1 cellular context compared by ENCODE assay signal in the genomic region with DNA sequence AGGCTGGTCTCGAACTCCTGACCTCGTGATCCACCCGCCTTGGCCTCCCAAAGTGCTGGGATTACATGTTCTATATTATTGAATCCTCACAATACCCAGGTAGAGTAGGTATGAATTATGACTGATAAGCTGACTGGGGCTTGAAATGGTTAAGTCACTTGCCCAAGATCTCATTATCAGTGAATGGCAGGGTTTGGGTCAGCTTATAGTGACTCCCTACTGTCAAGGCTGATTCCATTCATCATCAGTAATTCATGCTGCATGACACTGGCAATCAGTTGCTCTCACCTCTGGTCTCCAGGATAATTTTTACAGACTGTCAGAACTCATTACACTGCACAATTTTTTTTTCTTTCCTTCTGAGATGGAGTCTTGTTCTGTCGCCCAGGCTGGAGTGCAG.
TF ChIP-seq lines count a peak whose summit lies in the region.

No MANE protein-coding gene starts in this region.

TF ChIP-seq in K562, 482 proteins besides CTCF, POLR2A, EP300 and RAD21 (continued from another document and continues in another):
- TF ChIP-seq FIP1L1 (IDR thresholded peaks at IDR 0.05; ENCODE audit: low read depth, low read length, poor library complexity, severe bottlenecking) = no peak
- no peak for TF ChIP-seq SREBF2 (CRISPR knock-in tag; IDR thresholded peaks at IDR 0.05)
- TF ChIP-seq, protein P1, sequence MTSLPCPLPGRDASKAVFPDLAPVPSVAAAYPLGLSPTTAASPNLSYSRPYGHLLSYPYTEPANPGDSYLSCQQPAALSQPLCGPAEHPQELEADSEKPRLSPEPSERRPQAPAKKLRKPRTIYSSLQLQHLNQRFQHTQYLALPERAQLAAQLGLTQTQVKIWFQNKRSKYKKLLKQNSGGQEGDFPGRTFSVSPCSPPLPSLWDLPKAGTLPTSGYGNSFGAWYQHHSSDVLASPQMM (CRISPR knock-in tag; IDR thresholded peaks at IDR 0.05) = no peak
- no peak for TF ChIP-seq MEF2D (tag; conservative IDR thresholded peaks at IDR 0.05; ENCODE audit: low read depth)
- no peak for TF ChIP-seq RFX7 (CRISPR knock-in tag; IDR thresholded peaks at IDR 0.05)
- peak; percentile 72; the same call in 1 of the 2 replicates for TF ChIP-seq BHLHE40 (IDR thresholded peaks at IDR 0.05; ENCODE audit: low read length)
- TF ChIP-seq, protein P2, sequence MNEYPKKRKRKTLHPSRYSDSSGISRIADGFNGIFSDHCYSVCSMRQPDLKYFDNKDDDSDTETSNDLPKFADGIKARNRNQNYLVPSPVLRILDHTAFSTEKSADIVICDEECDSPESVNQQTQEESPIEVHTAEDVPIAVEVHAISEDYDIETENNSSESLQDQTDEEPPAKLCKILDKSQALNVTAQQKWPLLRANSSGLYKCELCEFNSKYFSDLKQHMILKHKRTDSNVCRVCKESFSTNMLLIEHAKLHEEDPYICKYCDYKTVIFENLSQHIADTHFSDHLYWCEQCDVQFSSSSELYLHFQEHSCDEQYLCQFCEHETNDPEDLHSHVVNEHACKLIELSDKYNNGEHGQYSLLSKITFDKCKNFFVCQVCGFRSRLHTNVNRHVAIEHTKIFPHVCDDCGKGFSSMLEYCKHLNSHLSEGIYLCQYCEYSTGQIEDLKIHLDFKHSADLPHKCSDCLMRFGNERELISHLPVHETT (CRISPR knock-in tag; conservative IDR thresholded peaks at IDR 0.05 in 1 of 2, IDR thresholded peaks at IDR 0.05 in 1 of 2) = no peak
- no peak for TF ChIP-seq NEUROD1 (IDR thresholded peaks at IDR 0.05; ENCODE audit: borderline replicate concordance, low read depth, low read length, partially characterized antibody)
- TF ChIP-seq BRF1 (IDR thresholded peaks at IDR 0.05; ENCODE audit: borderline replicate concordance, extremely low read depth, insufficient read length) = no peak
- peak; percentile 86 for TF ChIP-seq TAL1 (IDR thresholded peaks at IDR 0.05)
- peak; percentile 94 for TF ChIP-seq ARID1B (IDR thresholded peaks at IDR 0.05)
- no peak for TF ChIP-seq ZNF766 (CRISPR knock-in tag; conservative IDR thresholded peaks at IDR 0.05)
- TF ChIP-seq BRD4 (IDR thresholded peaks at IDR 0.05) = no peak
- no peak for TF ChIP-seq CHD2 (IDR thresholded peaks at IDR 0.05; ENCODE audit: low read depth, low read length)
- TF ChIP-seq ATF7 (IDR thresholded peaks at IDR 0.05) = no peak; the same call in 1 of the 2 replicates
- TF ChIP-seq MAFG (tag; conservative IDR thresholded peaks at IDR 0.05) = no peak; the same call in 1 of the 2 replicates
- TF ChIP-seq, protein P3, sequence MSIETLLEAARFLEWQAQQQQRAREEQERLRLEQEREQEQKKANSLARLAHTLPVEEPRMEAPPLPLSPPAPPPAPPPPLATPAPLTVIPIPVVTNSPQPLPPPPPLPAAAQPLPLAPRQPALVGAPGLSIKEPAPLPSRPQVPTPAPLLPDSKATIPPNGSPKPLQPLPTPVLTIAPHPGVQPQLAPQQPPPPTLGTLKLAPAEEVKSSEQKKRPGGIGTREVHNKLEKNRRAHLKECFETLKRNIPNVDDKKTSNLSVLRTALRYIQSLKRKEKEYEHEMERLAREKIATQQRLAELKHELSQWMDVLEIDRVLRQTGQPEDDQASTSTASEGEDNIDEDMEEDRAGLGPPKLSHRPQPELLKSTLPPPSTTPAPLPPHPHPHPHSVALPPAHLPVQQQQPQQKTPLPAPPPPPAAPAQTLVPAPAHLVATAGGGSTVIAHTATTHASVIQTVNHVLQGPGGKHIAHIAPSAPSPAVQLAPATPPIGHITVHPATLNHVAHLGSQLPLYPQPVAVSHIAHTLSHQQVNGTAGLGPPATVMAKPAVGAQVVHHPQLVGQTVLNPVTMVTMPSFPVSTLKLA (conservative IDR thresholded peaks at IDR 0.05) = 0 out of 4 replicates have a peak, but pooled peaks of 1 of the 2 experiments have one; percentile 32
- TF ChIP-seq, protein P4, sequence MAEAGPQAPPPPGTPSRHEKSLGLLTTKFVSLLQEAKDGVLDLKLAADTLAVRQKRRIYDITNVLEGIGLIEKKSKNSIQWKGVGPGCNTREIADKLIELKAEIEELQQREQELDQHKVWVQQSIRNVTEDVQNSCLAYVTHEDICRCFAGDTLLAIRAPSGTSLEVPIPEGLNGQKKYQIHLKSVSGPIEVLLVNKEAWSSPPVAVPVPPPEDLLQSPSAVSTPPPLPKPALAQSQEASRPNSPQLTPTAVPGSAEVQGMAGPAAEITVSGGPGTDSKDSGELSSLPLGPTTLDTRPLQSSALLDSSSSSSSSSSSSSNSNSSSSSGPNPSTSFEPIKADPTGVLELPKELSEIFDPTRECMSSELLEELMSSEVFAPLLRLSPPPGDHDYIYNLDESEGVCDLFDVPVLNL (CRISPR knock-in tag; IDR thresholded peaks at IDR 0.05; ENCODE audit: low read depth) = no peak
- peak; percentile 68; the same call in 1 of the 2 replicates for TF ChIP-seq SMARCC2 (IDR thresholded peaks at IDR 0.05; ENCODE audit: low read depth)
- no peak for TF ChIP-seq POLR2AphosphoS2 (IDR thresholded peaks at IDR 0.05; ENCODE audit: low read length)
- no peak for TF ChIP-seq ZNF561 (CRISPR knock-in tag; conservative IDR thresholded peaks at IDR 0.05)
- no peak for TF ChIP-seq RAD51 (IDR thresholded peaks at IDR 0.05; ENCODE audit: borderline replicate concordance, low read depth)
- no peak for TF ChIP-seq ZNF146 (CRISPR knock-in tag; IDR thresholded peaks at IDR 0.05; ENCODE audit: unreplicated experiment)
- no peak for TF ChIP-seq POLR3G (IDR thresholded peaks at IDR 0.05; ENCODE audit: extremely low read depth, insufficient read length, insufficient replicate concordance)
- TF ChIP-seq SP1 (CRISPR knock-in tag; IDR thresholded peaks at IDR 0.05) = no peak
- TF ChIP-seq LARP7 (IDR thresholded peaks at IDR 0.05) = no peak
- no peak for TF ChIP-seq GTF2A2 (tag; IDR thresholded peaks at IDR 0.05)
- no peak for TF ChIP-seq YY1 (IDR thresholded peaks at IDR 0.05; ENCODE audit: borderline replicate concordance in 1 of 3, control insufficient read depth in 1 of 3, extremely low read depth in 1 of 3, insufficient read depth in 3 of 3, insufficient read length in 1 of 3, insufficient replicate concordance in 2 of 3, low read depth in 1 of 3, low read length in 2 of 3)
- no peak for TF ChIP-seq KLF6 (CRISPR knock-in tag; IDR thresholded peaks at IDR 0.05; ENCODE audit: borderline replicate concordance)
- TF ChIP-seq, protein P5, sequence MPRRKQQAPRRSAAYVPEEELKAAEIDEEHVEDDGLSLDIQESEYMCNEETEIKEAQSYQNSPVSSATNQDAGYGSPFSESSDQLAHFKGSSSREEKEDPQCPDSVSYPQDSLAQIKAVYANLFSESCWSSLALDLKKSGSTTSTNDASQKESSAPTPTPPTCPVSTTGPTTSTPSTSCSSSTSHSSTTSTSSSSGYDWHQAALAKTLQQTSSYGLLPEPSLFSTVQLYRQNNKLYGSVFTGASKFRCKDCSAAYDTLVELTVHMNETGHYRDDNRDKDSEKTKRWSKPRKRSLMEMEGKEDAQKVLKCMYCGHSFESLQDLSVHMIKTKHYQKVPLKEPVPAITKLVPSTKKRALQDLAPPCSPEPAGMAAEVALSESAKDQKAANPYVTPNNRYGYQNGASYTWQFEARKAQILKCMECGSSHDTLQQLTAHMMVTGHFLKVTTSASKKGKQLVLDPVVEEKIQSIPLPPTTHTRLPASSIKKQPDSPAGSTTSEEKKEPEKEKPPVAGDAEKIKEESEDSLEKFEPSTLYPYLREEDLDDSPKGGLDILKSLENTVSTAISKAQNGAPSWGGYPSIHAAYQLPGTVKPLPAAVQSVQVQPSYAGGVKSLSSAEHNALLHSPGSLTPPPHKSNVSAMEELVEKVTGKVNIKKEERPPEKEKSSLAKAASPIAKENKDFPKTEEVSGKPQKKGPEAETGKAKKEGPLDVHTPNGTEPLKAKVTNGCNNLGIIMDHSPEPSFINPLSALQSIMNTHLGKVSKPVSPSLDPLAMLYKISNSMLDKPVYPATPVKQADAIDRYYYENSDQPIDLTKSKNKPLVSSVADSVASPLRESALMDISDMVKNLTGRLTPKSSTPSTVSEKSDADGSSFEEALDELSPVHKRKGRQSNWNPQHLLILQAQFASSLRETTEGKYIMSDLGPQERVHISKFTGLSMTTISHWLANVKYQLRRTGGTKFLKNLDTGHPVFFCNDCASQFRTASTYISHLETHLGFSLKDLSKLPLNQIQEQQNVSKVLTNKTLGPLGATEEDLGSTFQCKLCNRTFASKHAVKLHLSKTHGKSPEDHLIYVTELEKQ (CRISPR knock-in tag; IDR thresholded peaks at IDR 0.05) = no peak
- TF ChIP-seq EHMT2 (IDR thresholded peaks at IDR 0.05) = peak; percentile 58
- no peak for TF ChIP-seq IRF2 (CRISPR knock-in tag; IDR thresholded peaks at IDR 0.05)
- TF ChIP-seq, protein P6, sequence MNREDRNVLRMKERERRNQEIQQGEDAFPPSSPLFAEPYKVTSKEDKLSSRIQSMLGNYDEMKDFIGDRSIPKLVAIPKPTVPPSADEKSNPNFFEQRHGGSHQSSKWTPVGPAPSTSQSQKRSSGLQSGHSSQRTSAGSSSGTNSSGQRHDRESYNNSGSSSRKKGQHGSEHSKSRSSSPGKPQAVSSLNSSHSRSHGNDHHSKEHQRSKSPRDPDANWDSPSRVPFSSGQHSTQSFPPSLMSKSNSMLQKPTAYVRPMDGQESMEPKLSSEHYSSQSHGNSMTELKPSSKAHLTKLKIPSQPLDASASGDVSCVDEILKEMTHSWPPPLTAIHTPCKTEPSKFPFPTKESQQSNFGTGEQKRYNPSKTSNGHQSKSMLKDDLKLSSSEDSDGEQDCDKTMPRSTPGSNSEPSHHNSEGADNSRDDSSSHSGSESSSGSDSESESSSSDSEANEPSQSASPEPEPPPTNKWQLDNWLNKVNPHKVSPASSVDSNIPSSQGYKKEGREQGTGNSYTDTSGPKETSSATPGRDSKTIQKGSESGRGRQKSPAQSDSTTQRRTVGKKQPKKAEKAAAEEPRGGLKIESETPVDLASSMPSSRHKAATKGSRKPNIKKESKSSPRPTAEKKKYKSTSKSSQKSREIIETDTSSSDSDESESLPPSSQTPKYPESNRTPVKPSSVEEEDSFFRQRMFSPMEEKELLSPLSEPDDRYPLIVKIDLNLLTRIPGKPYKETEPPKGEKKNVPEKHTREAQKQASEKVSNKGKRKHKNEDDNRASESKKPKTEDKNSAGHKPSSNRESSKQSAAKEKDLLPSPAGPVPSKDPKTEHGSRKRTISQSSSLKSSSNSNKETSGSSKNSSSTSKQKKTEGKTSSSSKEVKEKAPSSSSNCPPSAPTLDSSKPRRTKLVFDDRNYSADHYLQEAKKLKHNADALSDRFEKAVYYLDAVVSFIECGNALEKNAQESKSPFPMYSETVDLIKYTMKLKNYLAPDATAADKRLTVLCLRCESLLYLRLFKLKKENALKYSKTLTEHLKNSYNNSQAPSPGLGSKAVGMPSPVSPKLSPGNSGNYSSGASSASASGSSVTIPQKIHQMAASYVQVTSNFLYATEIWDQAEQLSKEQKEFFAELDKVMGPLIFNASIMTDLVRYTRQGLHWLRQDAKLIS (CRISPR knock-in tag; IDR thresholded peaks at IDR 0.05) = no peak
- no peak for TF ChIP-seq HNRNPH1 (optimal IDR thresholded peaks at IDR 0.05; ENCODE audit: low read depth, low read length)
- TF ChIP-seq FOXK2 (conservative IDR thresholded peaks at IDR 0.05 in 1 of 2, IDR thresholded peaks at IDR 0.05 in 1 of 2; ENCODE audit: low read depth in 2 of 2) = no peak
- no peak for TF ChIP-seq ZNF354B (CRISPR knock-in tag; IDR thresholded peaks at IDR 0.05)
- no peak for TF ChIP-seq ZNF431 (CRISPR knock-in tag; IDR thresholded peaks at IDR 0.05)
- TF ChIP-seq GATAD2A (IDR thresholded peaks at IDR 0.05) = 0 out of 2 replicates have a peak, but pooled peaks have one; percentile 47
- no peak for TF ChIP-seq SLC30A9 (CRISPR knock-in tag; IDR thresholded peaks at IDR 0.05)
- TF ChIP-seq HOXB6 (CRISPR knock-in tag; IDR thresholded peaks at IDR 0.05; ENCODE audit: borderline replicate concordance) = no peak
- TF ChIP-seq ZNF57 (CRISPR knock-in tag; IDR thresholded peaks at IDR 0.05) = no peak
- peak; percentile 66 for TF ChIP-seq CCNT2 (IDR thresholded peaks at IDR 0.05; ENCODE audit: borderline replicate concordance, extremely low read depth, insufficient read length, low read depth, low read length)
- TF ChIP-seq U2AF1 (optimal IDR thresholded peaks at IDR 0.05; ENCODE audit: low read depth, low read length) = no peak
- TF ChIP-seq GTF2E2 (tag; IDR thresholded peaks at IDR 0.05) = no peak
- no peak for TF ChIP-seq KHSRP (IDR thresholded peaks at IDR 0.05)
- TF ChIP-seq TOE1 (IDR thresholded peaks at IDR 0.05; ENCODE audit: borderline replicate concordance) = peak; percentile 54; the same call in 1 of the 2 replicates
- no peak for TF ChIP-seq TOE1 (CRISPR knock-in tag; IDR thresholded peaks at IDR 0.05; ENCODE audit: borderline replicate concordance, low read depth)
- no peak for TF ChIP-seq ZNF668 (CRISPR knock-in tag; IDR thresholded peaks at IDR 0.05)
- no peak for TF ChIP-seq TCF7 (IDR thresholded peaks at IDR 0.05; ENCODE audit: borderline replicate concordance)
- 0 out of 2 replicates have a peak, but pooled peaks have one; percentile 25 for TF ChIP-seq ZNF274 (IDR thresholded peaks at IDR 0.05; ENCODE audit: borderline replicate concordance, low read depth, low read length)
- TF ChIP-seq FOXK1 (CRISPR knock-in tag; IDR thresholded peaks at IDR 0.05; ENCODE audit: borderline replicate concordance) = no peak
- TF ChIP-seq PHTF2 (CRISPR knock-in tag; IDR thresholded peaks at IDR 0.05) = no peak
- TF ChIP-seq RBFOX2 (IDR thresholded peaks at IDR 0.05; ENCODE audit: low read depth, low read length) = no peak
- TF ChIP-seq, protein P7, sequence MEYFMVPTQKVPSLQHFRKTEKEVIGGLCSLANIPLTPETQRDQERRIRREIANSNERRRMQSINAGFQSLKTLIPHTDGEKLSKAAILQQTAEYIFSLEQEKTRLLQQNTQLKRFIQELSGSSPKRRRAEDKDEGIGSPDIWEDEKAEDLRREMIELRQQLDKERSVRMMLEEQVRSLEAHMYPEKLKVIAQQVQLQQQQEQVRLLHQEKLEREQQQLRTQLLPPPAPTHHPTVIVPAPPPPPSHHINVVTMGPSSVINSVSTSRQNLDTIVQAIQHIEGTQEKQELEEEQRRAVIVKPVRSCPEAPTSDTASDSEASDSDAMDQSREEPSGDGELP (CRISPR knock-in tag; IDR thresholded peaks at IDR 0.05; ENCODE audit: borderline replicate concordance) = peak; percentile 27; the same call in 1 of the 2 replicates
